In genomic region chr19:47540748-47541147, GRCh38 we compare ENCODE assay signal across 10 cellular contexts. TPM values are rescaled to one million over a fixed set of nuclear protein-coding genes. Genes with fewer than 3 reads are reported as not detected.
DNase-seq lines count a peak whose midpoint lies in the region; ATAC-seq and TF ChIP-seq lines count a peak whose summit lies in the region.
"Had no signal": no experiment of that assay in that cellular context is flagged by ENCODE, and none has a peak within 500 bp of the region (broad histone marks: within the 10 kb centered on the region; RNA-seq: fewer than 3 reads in every experiment).

No MANE protein-coding gene starts in this region.

- H3K27me3 ChIP-seq in MG63: no peaks in the 10 kb centered on the region
- H3K27me3 ChIP-seq in osteoblast (ENCODE audit: insufficient read depth, low read length): peaks cover 4% of the 10 kb centered on the region

- DNase-seq in GM03348 (ENCODE audit: low spot score) (peak; percentile 62), MG63 (peak; percentile 11), osteoblast (ENCODE audit: insufficient read length, low spot score, missing footprints) (peak; percentile 86), C1 segment of cervical spinal cord (lab: John Stamatoyannopoulos, UW) (no peak), nephron progenitor cell (no peak), NCI-H226 (no peak)
- no peak for DNase-seq in central memory CD8-positive, alpha-beta T cell (ENCODE audit: low spot score in 2 of 2)
- DNase-seq: hypothalamus had no signal

- H3K27me3 Mint-ChIP-seq in central memory CD8-positive, alpha-beta T cell: peaks cover 13% of the 10 kb centered on the region
- peaks cover 12% of the 10 kb centered on the region for H3K27me3 Mint-ChIP-seq in nephron progenitor cell (ENCODE audit: low read depth, poor library complexity)

- no peaks in the 10 kb centered on the region for H4K20me1 ChIP-seq in osteoblast (ENCODE audit: insufficient read depth, low read length)

- H3K36me3 ChIP-seq in MG63 (no peaks in the 10 kb centered on the region), osteoblast (ENCODE audit: insufficient read depth, low read length) (no peaks in the 10 kb centered on the region)

- H3K27ac Mint-ChIP-seq in central memory CD8-positive, alpha-beta T cell (ENCODE audit: low read depth): peak overlapping the region; percentile 92
- no peak overlapping the region for H3K27ac Mint-ChIP-seq in nephron progenitor cell

- H3K9me3 ChIP-seq in MG63 (no peaks in the 10 kb centered on the region), osteoblast (ENCODE audit: low read depth, low read length) (no peaks in the 10 kb centered on the region)

- peaks cover 8% of the 10 kb centered on the region for H3K36me3 Mint-ChIP-seq in central memory CD8-positive, alpha-beta T cell (ENCODE audit: insufficient read depth)
- H3K36me3 Mint-ChIP-seq in nephron progenitor cell (ENCODE audit: low read depth): no peaks in the 10 kb centered on the region

- no peak overlapping the region for H3K27ac ChIP-seq in osteoblast (ENCODE audit: low read depth, low read length)

- H3K4me1 Mint-ChIP-seq in central memory CD8-positive, alpha-beta T cell: peaks cover 27% of the 10 kb centered on the region
- H3K4me1 Mint-ChIP-seq in nephron progenitor cell: peaks cover 11% of the 10 kb centered on the region

- H3K4me1 ChIP-seq in osteoblast (ENCODE audit: insufficient read depth, low read length): no peaks in the 10 kb centered on the region

- H3K9me3 Mint-ChIP-seq in central memory CD8-positive, alpha-beta T cell: no peaks in the 10 kb centered on the region
- H3K9me3 Mint-ChIP-seq in nephron progenitor cell: no peaks in the 10 kb centered on the region
- H3K9me3 Mint-ChIP-seq: activated T-cell treated with anti-CD3 and anti-CD28 coated beads, Interleukin-2, amount 50 U/mL, for 72 hours had no signal

- no peak for ATAC-seq in central memory CD8-positive, alpha-beta T cell (replicated peaks; ENCODE audit: extremely low read depth, poor library complexity, severe bottlenecking)
- no peak for ATAC-seq in HG03135 (IDR thresholded peaks at IDR 0.05; ENCODE audit: unreplicated experiment)

- no peak overlapping the region for H2AFZ ChIP-seq in osteoblast (ENCODE audit: low read length)

- no peaks in the 10 kb centered on the region for H3K79me2 ChIP-seq in osteoblast (ENCODE audit: insufficient read depth, low read length)

- TF ChIP-seq CTCF in osteoblast (IDR thresholded peaks at IDR 0.05; ENCODE audit: extremely low read depth, low read depth, low read length) (peak; percentile 46), nephron progenitor cell (IDR thresholded peaks at IDR 0.05) (no peak)

- H3K4me2 ChIP-seq in osteoblast (ENCODE audit: insufficient read depth, low read length): no peak overlapping the region

- peak overlapping the region; percentile 62 for H3K4me3 Mint-ChIP-seq in central memory CD8-positive, alpha-beta T cell
- H3K4me3 Mint-ChIP-seq in nephron progenitor cell: no peak overlapping the region

- H3K4me3 ChIP-seq in MG63 (no peak overlapping the region), osteoblast (ENCODE audit: insufficient read depth, low read length) (no peak overlapping the region)

RNA-seq across cellular contexts. Expression of gene NAPA, which starts 25.9 kb away (rescaled TPM):
- 141 and 323 TPM in 2 replicates for total RNA-seq in MG63 (2014; rRNA removed; shearing (Covaris generic); ENCODE audit: low replicate concordance)
- 95.9 and 96.4 TPM in 2 replicates for total RNA-seq in osteoblast

RNA-seq across cellular contexts. Expression of gene ZNF541, which starts 32.2 kb away (rescaled TPM):
- total RNA-seq in MG63 (2014; rRNA removed; shearing (Covaris generic); ENCODE audit: low replicate concordance): 0.36 and 0.69 TPM in 2 replicates
- under 0.01 TPM in 2 replicates for total RNA-seq in osteoblast

RNA-seq across cellular contexts. Expression of gene KPTN, which starts 56.7 kb away (rescaled TPM):
- 9.1 and 31.0 TPM in 2 replicates for total RNA-seq in MG63 (2014; rRNA removed; shearing (Covaris generic); ENCODE audit: low replicate concordance)
- total RNA-seq in osteoblast: 2.1 and 4.0 TPM in 2 replicates

Comparison
In these comparisons a context has a peak if more than half of its experiments do, and no peak if none do; other contexts are left out.
1. DNase-seq: peak in GM03348 (single experiment), MG63 (single experiment) and osteoblast (single experiment); none in central memory CD8-positive, alpha-beta T cell (0 of 2), C1 segment of cervical spinal cord (0 of 14), nephron progenitor cell (single experiment) and NCI-H226 (single experiment).